ENCODE assay signal across 11 cellular contexts in genomic region chr17:64508683-64509082, GRCh38. TPM values are rescaled to one million over a fixed set of nuclear protein-coding genes. Genes with fewer than 3 reads are reported as not detected.
DNase-seq lines count a peak whose midpoint lies in the region; ATAC-seq and TF ChIP-seq lines count a peak whose summit lies in the region.
"Had no signal": no experiment of that assay in that cellular context is flagged by ENCODE, and none has a peak within 500 bp of the region (broad histone marks: within the 10 kb centered on the region; RNA-seq: fewer than 3 reads in every experiment).

No MANE protein-coding gene starts in this region.

- H3K4me3 ChIP-seq in BE2C (ENCODE audit: low read depth, low read length) (peak overlapping the region; percentile 73), HEK293 (ENCODE audit: low read depth, low read length) (peak overlapping the region; percentile 100)

- ATAC-seq in activated naive CD8-positive, alpha-beta T cell treated with anti-CD3 and anti-CD28 coated beads, Interleukin-2, amount 50 U/mL, for 24 hours: no peak
- ATAC-seq in GM19467 (IDR thresholded peaks at IDR 0.05; ENCODE audit: unreplicated experiment): no peak
- ATAC-seq in HG02852 (IDR thresholded peaks at IDR 0.05; ENCODE audit: unreplicated experiment): no peak
- ATAC-seq: heart left ventricle had no signal

- H3K36me3 ChIP-seq in BE2C (peaks cover 54% of the 10 kb centered on the region), HEK293 (ENCODE audit: control insufficient read depth in 2 of 2, insufficient read depth in 1 of 2, low read length in 2 of 2) (peaks cover 38 to 64% of the 10 kb centered on the region in 2 experiments)

- POLR2A ChIA-PET in HEK293 (lab: Yijun Ruan, JAX): no interaction called here

- no peak overlapping the region for H3K27ac Mint-ChIP-seq in activated naive CD8-positive, alpha-beta T cell treated with anti-CD3 and anti-CD28 coated beads, Interleukin-2, amount 50 U/mL, for 24 hours
- H3K27ac Mint-ChIP-seq in mesothelial cell of epicardium: peak overlapping the region; percentile 37

- H3K27me3 ChIP-seq in BE2C: no peaks in the 10 kb centered on the region
- H3K27me3 ChIP-seq: heart left ventricle had no signal

- peak overlapping the region; percentile 100 for H3K4me3 Mint-ChIP-seq in activated naive CD8-positive, alpha-beta T cell treated with anti-CD3 and anti-CD28 coated beads, Interleukin-2, amount 50 U/mL, for 24 hours
- H3K4me3 Mint-ChIP-seq in mesothelial cell of epicardium: peak overlapping the region; percentile 100

- H3K36me3 Mint-ChIP-seq in activated naive CD8-positive, alpha-beta T cell treated with anti-CD3 and anti-CD28 coated beads, Interleukin-2, amount 50 U/mL, for 24 hours (ENCODE audit: low read depth): peaks cover 61% of the 10 kb centered on the region
- H3K36me3 Mint-ChIP-seq in mesothelial cell of epicardium: peaks cover 31% of the 10 kb centered on the region

- peaks cover 3% of the 10 kb centered on the region for H3K27me3 Mint-ChIP-seq in activated naive CD8-positive, alpha-beta T cell treated with anti-CD3 and anti-CD28 coated beads, Interleukin-2, amount 50 U/mL, for 24 hours
- no peaks in the 10 kb centered on the region for H3K27me3 Mint-ChIP-seq in mesothelial cell of epicardium (ENCODE audit: low read depth)

- no peak for DNase-seq in BE2C
- DNase-seq in activated naive CD8-positive, alpha-beta T cell treated with anti-CD3 and anti-CD28 coated beads, Interleukin-2, amount 50 U/mL, for 24 hours: no peak
- DNase-seq in mesothelial cell of epicardium (ENCODE audit: low spot score in 2 of 2, unreplicated experiment in 2 of 2): no peak
- no peak for DNase-seq in midbrain (lab: John Stamatoyannopoulos, UW)
- DNase-seq in 8988T: no peak
- DNase-seq: activated CD4-positive, CD25-positive, alpha-beta regulatory T cell; heart left ventricle; NK-92 treated with Interleukin-12 subunit alpha and Interleukin-12 subunit beta, amount 100 ng/mL, for 24 hours had no signal

- TF ChIP-seq CTCF in BE2C (IDR thresholded peaks at IDR 0.05; ENCODE audit: low read depth, low read length): no peak
- no peak for TF ChIP-seq CTCF in HEK293 (tag by site-specific recombination; IDR thresholded peaks at IDR 0.05)
- no peak for TF ChIP-seq CTCF in mesothelial cell of epicardium (IDR thresholded peaks at IDR 0.05; ENCODE audit: unreplicated experiment)

- H3K9me3 Mint-ChIP-seq in activated naive CD8-positive, alpha-beta T cell treated with anti-CD3 and anti-CD28 coated beads, Interleukin-2, amount 50 U/mL, for 24 hours: no peaks in the 10 kb centered on the region
- no peaks in the 10 kb centered on the region for H3K9me3 Mint-ChIP-seq in mesothelial cell of epicardium

- H3K4me1 Mint-ChIP-seq in activated naive CD8-positive, alpha-beta T cell treated with anti-CD3 and anti-CD28 coated beads, Interleukin-2, amount 50 U/mL, for 24 hours: peaks cover 48% of the 10 kb centered on the region
- peaks cover 27% of the 10 kb centered on the region for H3K4me1 Mint-ChIP-seq in mesothelial cell of epicardium

- H3K9me3 ChIP-seq in BE2C (no peaks in the 10 kb centered on the region), HEK293 (ENCODE audit: control insufficient read depth, insufficient read depth, low read depth, low read length) (no peaks in the 10 kb centered on the region)
- H3K9me3 ChIP-seq: heart left ventricle had no signal

- H3K27ac ChIP-seq in HEK293 (ENCODE audit: extremely low read depth, low read depth, low read length): no peak overlapping the region

- CTCF ChIA-PET in HEK293 (lab: Yijun Ruan, JAX): interaction anchor here (0.7 kb wide), 1 partner anchor 90 kb away, joined by 5 read pairs; no protein-coding TSS in a partner anchor

- H3K4me1 ChIP-seq in BE2C (no peaks in the 10 kb centered on the region), HEK293 (ENCODE audit: control insufficient read depth, insufficient read depth, low read length) (0 out of 2 replicates have a peak, but pooled peaks cover 4% of the 10 kb centered on the region)

TF ChIP-seq in HEK293, 187 proteins besides CTCF, POLR2A, EP300 and RAD21:
- TF ChIP-seq GLI4 (tag by site-specific recombination; IDR thresholded peaks at IDR 0.05) (no peak), ZBTB48 (tag by site-specific recombination; IDR thresholded peaks at IDR 0.05) (no peak), KLF16 (tag by site-specific recombination; IDR thresholded peaks at IDR 0.05) (no peak), SP2 (tag by site-specific recombination; IDR thresholded peaks at IDR 0.05) (no peak), ZNF621 (tag by site-specific recombination; IDR thresholded peaks at IDR 0.05) (no peak), ZNF280D (tag by site-specific recombination; IDR thresholded peaks at IDR 0.05) (no peak), ZNF658 (tag by site-specific recombination; IDR thresholded peaks at IDR 0.05) (no peak), AEBP2 (tag by site-specific recombination; IDR thresholded peaks at IDR 0.05; ENCODE audit: borderline replicate concordance) (no peak)

RNA-seq across cellular contexts. Expression of gene CEP95, which starts 1.9 kb away (rescaled TPM):
- 44.5 TPM for polyA plus RNA-seq in BE2C (2012; ENCODE audit: insufficient read depth, insufficient read length, low read depth)
- 128 to 135 TPM (median 132 TPM) in 3 replicates for total RNA-seq in mesothelial cell of epicardium

RNA-seq across cellular contexts. Expression of gene DDX5, which starts 2.6 kb away (rescaled TPM):
- polyA plus RNA-seq in BE2C (2012; ENCODE audit: insufficient read depth, insufficient read length, low read depth): 537 TPM
- 886 to 925 TPM (median 921 TPM) in 3 replicates for total RNA-seq in mesothelial cell of epicardium

RNA-seq across cellular contexts. Expression of gene POLG2, which starts 11.8 kb away (rescaled TPM):
- polyA plus RNA-seq in BE2C (2012; ENCODE audit: insufficient read depth, insufficient read length, low read depth): 19.5 TPM
- 30.9 to 32.2 TPM (median 31.7 TPM) in 3 replicates for total RNA-seq in mesothelial cell of epicardium

RNA-seq across cellular contexts. Expression of gene MILR1, which starts 59.8 kb away (rescaled TPM):
- not detected for polyA plus RNA-seq in BE2C (2012; ENCODE audit: insufficient read depth, insufficient read length, low read depth)
- 0.40 to 0.54 TPM in 2 of 3 replicates, not detected in the other for total RNA-seq in mesothelial cell of epicardium
